16 cellular contexts compared by ENCODE assay signal in the genomic region with DNA sequence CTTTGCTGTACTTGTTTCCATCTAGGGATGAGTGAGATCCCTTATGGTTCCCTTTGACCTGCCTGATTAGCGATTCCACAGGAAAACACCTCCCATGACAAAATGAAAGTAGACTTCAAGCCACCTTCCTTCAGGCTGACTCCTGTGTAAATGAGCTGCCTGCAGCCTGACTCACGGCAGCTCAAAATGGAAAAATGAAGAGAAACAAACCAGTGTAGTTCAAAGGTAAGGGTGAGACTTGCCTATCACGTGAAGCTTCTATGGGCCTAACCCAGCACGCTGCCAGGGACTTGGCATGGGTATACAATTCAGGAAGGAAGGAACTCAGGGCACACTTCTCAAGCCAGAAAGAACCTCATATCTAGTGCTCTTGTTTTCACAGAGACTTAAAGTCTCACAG.
A peak's percentile ranks its signal among the peaks of the same experiment; 100 is the strongest.
DNase-seq lines count a peak whose midpoint lies in the region; ATAC-seq and TF ChIP-seq lines count a peak whose summit lies in the region.
"Had no signal": no experiment of that assay in that cellular context is flagged by ENCODE, and none has a peak within 500 bp of the region (broad histone marks: within the 10 kb centered on the region; RNA-seq: fewer than 3 reads in every experiment).

No MANE protein-coding gene starts in this region.

- H3K4me1 Mint-ChIP-seq in HFFc6 (ENCODE audit: low read depth), result peaks cover 58% of the 10 kb centered on the region
- H3K4me1 Mint-ChIP-seq: H9, neural crest cell had no signal

- DNase-seq in HFFc6 (no peak), WERI-Rb-1 (no peak), DMS153 treated with DMSO at 0.1 percent for 48 hours (lab: John Stamatoyannopoulos, UW; ENCODE audit: unreplicated experiment) (no peak)
- no peak for DNase-seq in stimulated activated CD4-positive, alpha-beta T cell treated with anti-CD3 and anti-CD28 coated beads, Interleukin-15, amount 100 ng/mL, for 24 hours
- DNase-seq: C1 segment of cervical spinal cord, mesendoderm, NCI-H345 had no signal

- H3K9ac ChIP-seq in stomach smooth muscle (ENCODE audit: low read length in 2 of 2), result no peak overlapping the region

- no peaks in the 10 kb centered on the region; the same call in 1 of the 2 replicates for H3K27me3 Mint-ChIP-seq in HFFc6 (ENCODE audit: insufficient read depth)

- ATAC-seq in esophagus mucosa (peak; percentile 28), GM19452 (IDR thresholded peaks at IDR 0.05; ENCODE audit: unreplicated experiment) (no peak)
- ATAC-seq: gastroesophageal sphincter had no signal

- TF ChIP-seq CTCF in HFFc6 (IDR thresholded peaks at IDR 0.05) (no peak), WERI-Rb-1 (IDR thresholded peaks at IDR 0.05; ENCODE audit: low read depth, low read length) (no peak)

- H3K9me3 Mint-ChIP-seq in HFFc6, result no peaks in the 10 kb centered on the region
- H3K9me3 Mint-ChIP-seq: H9, neural crest cell had no signal

- peaks cover 16% of the 10 kb centered on the region for H3K4me1 ChIP-seq in stomach smooth muscle (ENCODE audit: control insufficient read depth, insufficient read depth, low read length)
- H3K4me1 ChIP-seq: breast epithelium, vagina had no signal

- H3K36me3 ChIP-seq in WERI-Rb-1 (peaks cover 12% of the 10 kb centered on the region; the same call in 1 of the 2 replicates), stomach smooth muscle (ENCODE audit: control insufficient read depth in 2 of 2, insufficient read depth in 2 of 2, low read length in 2 of 2) (peaks cover 0 to 4% of the 10 kb centered on the region in 2 donors)
- H3K36me3 ChIP-seq: breast epithelium, vagina had no signal

- H3K27ac Mint-ChIP-seq in HFFc6, result peak overlapping the region; percentile 22; the same call in 1 of the 2 replicates

- H3K36me3 Mint-ChIP-seq in HFFc6 (ENCODE audit: low read depth), result no peaks in the 10 kb centered on the region

- H3K9me3 ChIP-seq in WERI-Rb-1 (ENCODE audit: severe bottlenecking) (peaks cover 5% of the 10 kb centered on the region), stomach smooth muscle (ENCODE audit: control insufficient read depth in 2 of 2, low read length in 2 of 2) (no peaks in the 10 kb centered on the region)
- H3K9me3 ChIP-seq: breast epithelium, gastroesophageal sphincter, vagina had no signal

- no peaks in the 10 kb centered on the region for H3K27me3 ChIP-seq in WERI-Rb-1 (ENCODE audit: insufficient read depth, low read depth, severe bottlenecking)
- H3K27me3 ChIP-seq in stomach smooth muscle (ENCODE audit: control insufficient read depth in 1 of 2, insufficient read depth in 2 of 2, low read length in 2 of 2), result no peaks in the 10 kb centered on the region
- H3K27me3 ChIP-seq: breast epithelium, gastroesophageal sphincter, vagina had no signal

- H3K27ac ChIP-seq in WERI-Rb-1 (peak overlapping the region; percentile 75), stomach smooth muscle (ENCODE audit: low read length) (peak overlapping the region; percentile 37)
- H3K27ac ChIP-seq: breast epithelium, vagina had no signal

- H3K4me3 ChIP-seq in WERI-Rb-1 (ENCODE audit: low read depth, low read length) (no peak overlapping the region), stomach smooth muscle (ENCODE audit: low read length in 2 of 2) (peak overlapping the region in 1 of 2 donors; percentile 22)
- H3K4me3 ChIP-seq: breast epithelium, gastroesophageal sphincter, K562, vagina had no signal

- H3K4me3 Mint-ChIP-seq in HFFc6, result no peak overlapping the region; the same call in 1 of the 2 replicates
- H3K4me3 Mint-ChIP-seq: H9, neural crest cell had no signal
